In genomic region chr15:34332553-34332952, GRCh38 we compare ENCODE assay signal across 1 cellular context.
A peak's percentile ranks its signal among the peaks of the same experiment; 100 is the strongest.
TF ChIP-seq lines count a peak whose summit lies in the region.
"Not testable (repeated sequence)": the region's sequence is repeated elsewhere in the genome, so short reads cannot be mapped to it uniquely, and the experiment has no call there.

No MANE protein-coding gene starts in this region.

TF ChIP-seq in K562, 482 proteins besides CTCF, POLR2A, EP300 and RAD21:
- TF ChIP-seq ZBTB33 (CRISPR knock-in tag; IDR thresholded peaks at IDR 0.05) (peak; percentile 96), CEBPG (CRISPR knock-in tag; IDR thresholded peaks at IDR 0.05) (0 out of 2 replicates have a peak, but pooled peaks have one; percentile 25), ATF3 (IDR thresholded peaks at IDR 0.05) (peak; percentile 18; the same call in 1 of the 2 replicates)
- TF ChIP-seq CEBPG (tag; conservative IDR thresholded peaks at IDR 0.05 in 1 of 2, IDR thresholded peaks at IDR 0.05 in 1 of 2); ATF3 (CRISPR knock-in tag; conservative IDR thresholded peaks at IDR 0.05): not testable (repeated sequence)
